ENCODE assay signal across 7 cellular contexts in genomic region chr5:172835246-172836030, GRCh38. TPM values are rescaled to one million over a fixed set of nuclear protein-coding genes. Genes with fewer than 3 reads are reported as not detected.
DNase-seq lines count a peak whose midpoint lies in the region; ATAC-seq and TF ChIP-seq lines count a peak whose summit lies in the region.

No MANE protein-coding gene starts in this region.

- H3K4me1 Mint-ChIP-seq in activated T-helper 1 cell treated with anti-CD3 and anti-CD28 coated beads, Interleukin-12 subunit alpha, Interleukin-12 subunit beta, Interleukin-2, Interleukin-4 antibody, amounts not matched to agents 30 ng/mL and 10 ng/mL and 1 ng/mL, durations not matched to agents 14 hours and 24 hours and 36 hours (ENCODE audit: low read depth) = peaks cover 19% of the 10 kb centered on the region
- H3K4me1 Mint-ChIP-seq in immature natural killer cell = peaks cover 47 to 49% of the 10 kb centered on the region in 2 donors

- H3K27me3 Mint-ChIP-seq in activated T-helper 1 cell treated with anti-CD3 and anti-CD28 coated beads, Interleukin-12 subunit alpha, Interleukin-12 subunit beta, Interleukin-2, Interleukin-4 antibody, amounts not matched to agents 30 ng/mL and 10 ng/mL and 1 ng/mL, durations not matched to agents 14 hours and 24 hours and 36 hours (ENCODE audit: insufficient read depth) = no peaks in the 10 kb centered on the region
- peaks cover 0 to 5% (median 2%) of the 10 kb centered on the region in 3 donors for H3K27me3 Mint-ChIP-seq in immature natural killer cell (ENCODE audit: low read depth in 3 of 3)

- H3K4me1 ChIP-seq in HCT116 (ENCODE audit: control insufficient read depth in 1 of 2, insufficient read depth in 2 of 2, low read length in 2 of 2) = peaks cover 9 to 31% of the 10 kb centered on the region in 2 experiments; a peak in 3 of 4 replicates
- H3K4me1 ChIP-seq in stomach smooth muscle (ENCODE audit: control insufficient read depth, insufficient read depth, low read length) = peaks cover 42% of the 10 kb centered on the region

- H4K20me1 ChIP-seq in HCT116 (ENCODE audit: insufficient read depth) = no peaks in the 10 kb centered on the region

- intact Hi-C loops in HCT116 (cut with micrococcal nuclease) = no loop called here
- intact Hi-C loops in activated T-helper 1 cell treated with anti-CD3 and anti-CD28 coated beads, Interleukin-12 subunit alpha, Interleukin-12 subunit beta, Interleukin-2, Interleukin-4 antibody, amounts not matched to agents 30 ng/mL and 10 ng/mL and 1 ng/mL, durations not matched to agents 14 hours and 24 hours and 36 hours (cut with micrococcal nuclease) = loop anchor here (2.0 to 5.0 kb wide), 2 partner anchors 118 to 221 kb away; partner anchors contain the start of gene CREBRF

- DNase-seq in HCT116 (ENCODE audit: low read depth, low spot score) = no peak
- DNase-seq in activated T-helper 1 cell treated with anti-CD3 and anti-CD28 coated beads, Interleukin-12 subunit alpha, Interleukin-12 subunit beta, Interleukin-2, Interleukin-4 antibody, amounts not matched to agents 30 ng/mL and 10 ng/mL and 1 ng/mL, durations not matched to agents 14 hours and 24 hours and 36 hours (ENCODE audit: low spot score) = no peak
- peak in 2 of 3 donors; percentile 30 to 35 for DNase-seq in immature natural killer cell
- DNase-seq in NCI-H69 (lab: John Stamatoyannopoulos, UW) = no peak

- CTCF ChIA-PET in HCT116 (lab: Charles Lee) = no interaction called here

- H3K36me3 ChIP-seq in HCT116 (ENCODE audit: control insufficient read depth in 1 of 2, insufficient read depth in 2 of 2, low read length in 2 of 2) = no peaks in the 10 kb centered on the region; a peak in 1 of 4 replicates
- peaks cover 0 to 7% of the 10 kb centered on the region in 2 donors for H3K36me3 ChIP-seq in stomach smooth muscle (ENCODE audit: control insufficient read depth in 2 of 2, insufficient read depth in 2 of 2, low read length in 2 of 2)

- H3K79me2 ChIP-seq in HCT116 (ENCODE audit: insufficient read depth, low read length) = peaks cover 43% of the 10 kb centered on the region

- H3K27ac Mint-ChIP-seq in activated T-helper 1 cell treated with anti-CD3 and anti-CD28 coated beads, Interleukin-12 subunit alpha, Interleukin-12 subunit beta, Interleukin-2, Interleukin-4 antibody, amounts not matched to agents 30 ng/mL and 10 ng/mL and 1 ng/mL, durations not matched to agents 14 hours and 24 hours and 36 hours = peak overlapping the region; percentile 34
- H3K27ac Mint-ChIP-seq in immature natural killer cell = peak overlapping the region; percentile 93 to 98 (median 97)

- H3K27me3 ChIP-seq in HCT116 (ENCODE audit: insufficient read depth, low read length) = no peaks in the 10 kb centered on the region
- no peaks in the 10 kb centered on the region for H3K27me3 ChIP-seq in stomach smooth muscle (ENCODE audit: control insufficient read depth in 1 of 2, insufficient read depth in 2 of 2, low read length in 2 of 2)

- RAD21 ChIA-PET in HCT116 (lab: Charles Lee; ENCODE audit: low non-redundant PET in 1 of 2, low total read pairs in 2 of 2, uncharacterized antibody in 2 of 2, unreplicated experiment in 2 of 2) = no interaction called here

- H3K9me2 ChIP-seq in HCT116 (ENCODE audit: insufficient read depth) = no peaks in the 10 kb centered on the region

- peak overlapping the region; percentile 86 for H3K4me3 Mint-ChIP-seq in activated T-helper 1 cell treated with anti-CD3 and anti-CD28 coated beads, Interleukin-12 subunit alpha, Interleukin-12 subunit beta, Interleukin-2, Interleukin-4 antibody, amounts not matched to agents 30 ng/mL and 10 ng/mL and 1 ng/mL, durations not matched to agents 14 hours and 24 hours and 36 hours
- peak overlapping the region; percentile 85 to 89 (median 88) for H3K4me3 Mint-ChIP-seq in immature natural killer cell

- no peaks in the 10 kb centered on the region for H3K9me3 Mint-ChIP-seq in activated T-helper 1 cell treated with anti-CD3 and anti-CD28 coated beads, Interleukin-12 subunit alpha, Interleukin-12 subunit beta, Interleukin-2, Interleukin-4 antibody, amounts not matched to agents 30 ng/mL and 10 ng/mL and 1 ng/mL, durations not matched to agents 14 hours and 24 hours and 36 hours
- H3K9me3 Mint-ChIP-seq in immature natural killer cell = no peaks in the 10 kb centered on the region

- no peak for TF ChIP-seq CTCF in HCT116 (IDR thresholded peaks at IDR 0.05 in 2 of 3, conservative IDR thresholded peaks at IDR 0.05 in 1 of 3; ENCODE audit: borderline replicate concordance in 1 of 3, insufficient read depth in 1 of 3, low read depth in 2 of 3, low read length in 2 of 3)

- peak overlapping the region; percentile 92 to 95 for H3K4me3 ChIP-seq in HCT116 (replicated peaks in 1 of 2; ENCODE audit: low read depth in 1 of 2, low read length in 2 of 2)
- H3K4me3 ChIP-seq in stomach smooth muscle (ENCODE audit: low read length in 2 of 2) = peak overlapping the region; percentile 86 to 87

- ATAC-seq in HCT116 = no peak
- no peak for ATAC-seq in GM19467 (IDR thresholded peaks at IDR 0.05; ENCODE audit: unreplicated experiment)
- ATAC-seq in HG03432 (IDR thresholded peaks at IDR 0.05; ENCODE audit: unreplicated experiment) = no peak

- BruUV-seq in HCT116 (replicated peaks; lab: Mats Ljungman, UMichigan) = TSS peak; percentile 38

- POLR2A ChIA-PET in HCT116 (lab: Charles Lee) = no interaction called here

- H3K9me3 ChIP-seq in HCT116 (ENCODE audit: control insufficient read depth in 1 of 2, insufficient read depth in 1 of 2, low read depth in 1 of 2, low read length in 2 of 2) (no peaks in the 10 kb centered on the region), stomach smooth muscle (ENCODE audit: control insufficient read depth in 2 of 2, low read length in 2 of 2) (no peaks in the 10 kb centered on the region)

- no peak overlapping the region for H2AFZ ChIP-seq in HCT116 (ENCODE audit: low read depth, low read length, poor library complexity, severe bottlenecking)

- TF ChIP-seq RAD21 in HCT116 (IDR thresholded peaks at IDR 0.05; ENCODE audit: low read depth) = no peak

- no peaks in the 10 kb centered on the region for H3K36me3 Mint-ChIP-seq in activated T-helper 1 cell treated with anti-CD3 and anti-CD28 coated beads, Interleukin-12 subunit alpha, Interleukin-12 subunit beta, Interleukin-2, Interleukin-4 antibody, amounts not matched to agents 30 ng/mL and 10 ng/mL and 1 ng/mL, durations not matched to agents 14 hours and 24 hours and 36 hours (ENCODE audit: low read depth)
- H3K36me3 Mint-ChIP-seq in immature natural killer cell = peaks cover 0 to 4% (median 0%) of the 10 kb centered on the region in 3 donors

- peak overlapping the region; percentile 76 for H3K9ac ChIP-seq in HCT116 (ENCODE audit: low read length)
- H3K9ac ChIP-seq in stomach smooth muscle (ENCODE audit: low read length in 2 of 2) = peak overlapping the region; percentile 80 to 89

- H3K27ac ChIP-seq in HCT116 (ENCODE audit: low read depth, low read length) = no peak overlapping the region
- H3K27ac ChIP-seq in stomach smooth muscle (ENCODE audit: low read length) = peak overlapping the region; percentile 74

- TF ChIP-seq POLR2A in HCT116 (IDR thresholded peaks at IDR 0.05; ENCODE audit: borderline replicate concordance, extremely low read depth, insufficient read depth, insufficient read length) = no peak

- peak overlapping the region; percentile 93 for H3K4me2 ChIP-seq in HCT116 (ENCODE audit: low read length)

TF ChIP-seq in HCT116, 20 proteins besides CTCF, POLR2A, EP300 and RAD21:
- TF ChIP-seq ZFX (IDR thresholded peaks at IDR 0.05) = no peak

RNA-seq across cellular contexts. Expression of gene ERGIC1, which starts 1.4 kb away (rescaled TPM):
- total RNA-seq in HCT116 (2021; ENCODE audit: unreplicated experiment) = 73.3 TPM
- polyA plus RNA-seq in HCT116 (2012) = 85.5 and 90.7 TPM in 2 replicates
- total RNA-seq in activated T-helper 1 cell treated with anti-CD3 and anti-CD28 coated beads, Interleukin-12 subunit alpha, Interleukin-12 subunit beta, Interleukin-2, Interleukin-4 antibody, amounts not matched to agents 30 ng/mL and 10 ng/mL and 1 ng/mL, durations not matched to agents 14 hours and 24 hours and 36 hours = 47.4 and 47.9 TPM in 2 replicates
- 10 to 100 TPM; 40.7 to 61.9 (median 61.7) TPM for polyA plus RNA-seq in immature natural killer cell

Comparison
In these comparisons a context has a peak if more than half of its experiments do, and no peak if none do; other contexts are left out.
1. DNase-seq: peak in immature natural killer cell (2 of 3); none in HCT116 (single experiment), activated T-helper 1 cell treated with anti-CD3 and anti-CD28 coated beads, Interleukin-12 subunit alpha, Interleukin-12 subunit beta, Interleukin-2, Interleukin-4 antibody, amounts not matched to agents 30 ng/mL and 10 ng/mL and 1 ng/mL, durations not matched to agents 14 hours and 24 hours and 36 hours (single experiment) and NCI-H69 (single experiment).